ENCODE assay signal across 1 cellular context in genomic region chr13:112959701-112960542, GRCh38.
TF ChIP-seq lines count a peak whose summit lies in the region.

No MANE protein-coding gene starts in this region.

TF ChIP-seq in H1, 55 proteins besides CTCF, POLR2A, EP300 and RAD21:
- TF ChIP-seq FOSL1 (IDR thresholded peaks at IDR 0.05; ENCODE audit: insufficient read depth, low read depth, low read length) (no peak), KDM4A (IDR thresholded peaks at IDR 0.05; ENCODE audit: low read depth, low read length, severe bottlenecking) (no peak), SIRT6 (IDR thresholded peaks at IDR 0.05; ENCODE audit: low read length) (no peak), USF2 (IDR thresholded peaks at IDR 0.05; ENCODE audit: low read length) (no peak), RFX5 (IDR thresholded peaks at IDR 0.05; ENCODE audit: borderline replicate concordance, low read depth, low read length) (no peak), TBP (IDR thresholded peaks at IDR 0.05; ENCODE audit: low read depth, low read length) (no peak)
